In the genomic region with DNA sequence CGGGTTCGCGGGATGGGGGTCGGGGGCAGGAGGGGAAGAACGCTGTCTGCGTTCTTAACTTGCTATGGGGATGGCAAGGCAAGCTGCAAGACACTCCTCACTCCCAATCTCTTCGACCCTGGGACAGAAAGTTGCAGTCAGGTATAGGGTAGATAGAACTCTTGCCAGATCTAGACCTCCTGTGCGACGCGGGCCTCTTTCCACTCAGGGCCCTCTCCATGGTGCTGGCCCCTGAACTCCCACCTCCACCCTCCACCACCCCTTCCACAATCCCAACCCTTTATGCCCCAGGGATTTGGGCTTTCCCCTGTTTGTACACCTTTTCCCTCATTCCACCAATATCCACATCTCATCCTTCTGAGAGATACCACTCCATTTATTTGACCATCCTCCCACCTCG, we compare ENCODE assay signal across 8 cellular contexts. TPM values are rescaled to one million over a fixed set of nuclear protein-coding genes. Genes with fewer than 3 reads are reported as not detected.
A peak's percentile ranks its signal among the peaks of the same experiment; 100 is the strongest.
DNase-seq lines count a peak whose midpoint lies in the region; ATAC-seq, FAIRE-seq and TF ChIP-seq lines count a peak whose summit lies in the region.

No MANE protein-coding gene starts in this region.

- H3K4me3 Mint-ChIP-seq in activated CD4-positive, alpha-beta memory T cell treated with anti-CD3 and anti-CD28 coated beads for 36 hours = peak overlapping the region; percentile 87
- H3K4me3 Mint-ChIP-seq in stimulated activated effector memory CD8-positive, alpha-beta T cell treated with anti-CD3 and anti-CD28 coated beads, Interleukin-12 subunit alpha, Interleukin-12 subunit beta, amount 100 ng/mL, for 72 hours = peak overlapping the region; percentile 100

- H3K9me2 ChIP-seq in hepatocyte (replicated peaks; ENCODE audit: insufficient read depth) = no peaks in the 10 kb centered on the region

- intact Hi-C loops in activated CD4-positive, alpha-beta memory T cell treated with anti-CD3 and anti-CD28 coated beads for 36 hours (cut with micrococcal nuclease) = loop anchor here (1.0 to 10.0 kb wide), 9 partner anchors 13 to 408 kb away; a partner anchor contains a TSS

- peaks cover 12% of the 10 kb centered on the region for H3K36me3 Mint-ChIP-seq in activated CD4-positive, alpha-beta memory T cell treated with anti-CD3 and anti-CD28 coated beads for 36 hours
- H3K36me3 Mint-ChIP-seq in stimulated activated effector memory CD8-positive, alpha-beta T cell treated with anti-CD3 and anti-CD28 coated beads, Interleukin-12 subunit alpha, Interleukin-12 subunit beta, amount 100 ng/mL, for 72 hours = peaks cover 56% of the 10 kb centered on the region

- POLR2A ChIA-PET in activated CD4-positive, alpha-beta memory T cell treated with anti-CD3 and anti-CD28 coated beads for 36 hours (lab: Charles Lee) = no interaction called here

- no peak for DNase-seq in HFF-Myc (ENCODE audit: extremely low read depth, low read depth)
- DNase-seq in activated CD4-positive, alpha-beta memory T cell treated with anti-CD3 and anti-CD28 coated beads for 36 hours = peak; percentile 15
- DNase-seq in hepatocyte (ENCODE audit: low spot score) = no peak
- no peak for DNase-seq in stimulated activated effector memory CD8-positive, alpha-beta T cell treated with anti-CD3 and anti-CD28 coated beads, Interleukin-12 subunit alpha, Interleukin-12 subunit beta, amount 100 ng/mL, for 72 hours (ENCODE audit: low spot score in 2 of 2)
- no peak for DNase-seq in GM10266 (ENCODE audit: extremely low spot score)
- DNase-seq in NOMO-1 (lab: John Stamatoyannopoulos, UW; ENCODE audit: unreplicated experiment in 2 of 2) = no peak
- DNase-seq in HTR-8/SVneo (ENCODE audit: insufficient read length, low spot score) = no peak

- H3K79me2 ChIP-seq in hepatocyte = peaks cover 12% of the 10 kb centered on the region

- peaks cover 33% of the 10 kb centered on the region for H3K4me1 Mint-ChIP-seq in activated CD4-positive, alpha-beta memory T cell treated with anti-CD3 and anti-CD28 coated beads for 36 hours (ENCODE audit: low read depth)
- H3K4me1 Mint-ChIP-seq in stimulated activated effector memory CD8-positive, alpha-beta T cell treated with anti-CD3 and anti-CD28 coated beads, Interleukin-12 subunit alpha, Interleukin-12 subunit beta, amount 100 ng/mL, for 72 hours = peaks cover 41% of the 10 kb centered on the region

- H3K27me3 Mint-ChIP-seq in activated CD4-positive, alpha-beta memory T cell treated with anti-CD3 and anti-CD28 coated beads for 36 hours = no peaks in the 10 kb centered on the region

- peak overlapping the region; percentile 71 for H3K27ac Mint-ChIP-seq in activated CD4-positive, alpha-beta memory T cell treated with anti-CD3 and anti-CD28 coated beads for 36 hours
- peak overlapping the region; percentile 95 for H3K27ac Mint-ChIP-seq in stimulated activated effector memory CD8-positive, alpha-beta T cell treated with anti-CD3 and anti-CD28 coated beads, Interleukin-12 subunit alpha, Interleukin-12 subunit beta, amount 100 ng/mL, for 72 hours

- H3K27ac ChIP-seq in hepatocyte = no peak overlapping the region

- H3K4me2 ChIP-seq in hepatocyte = peak overlapping the region; percentile 81

- FAIRE-seq in HTR-8/SVneo (lab: Jason Lieb, UNC) = no peak

- H3K4me1 ChIP-seq in hepatocyte (ENCODE audit: insufficient read depth) = peaks cover 19% of the 10 kb centered on the region

- no peak overlapping the region for H2AFZ ChIP-seq in hepatocyte

- CTCF ChIA-PET in activated CD4-positive, alpha-beta memory T cell treated with anti-CD3 and anti-CD28 coated beads for 36 hours (lab: Charles Lee) = interaction anchor here (1.2 to 1.4 kb wide), 2 partner anchors 28 to 33 kb away, joined by 3 to 6 read pairs; a partner anchor contains a TSS

- no peaks in the 10 kb centered on the region for H4K20me1 ChIP-seq in hepatocyte (ENCODE audit: insufficient read depth, poor library complexity, severe bottlenecking)

- WGBS in hepatocyte (ENCODE audit: low lambda C conversion rate, missing lambda C conversion rate) = 89% methylated on average over 11 of the region's 11 CpGs

- H3K27me3 ChIP-seq in hepatocyte = no peaks in the 10 kb centered on the region

- no peaks in the 10 kb centered on the region for H3K36me3 ChIP-seq in hepatocyte (replicated peaks; ENCODE audit: insufficient read depth, low read depth)

- TF ChIP-seq CTCF in HFF-Myc (IDR thresholded peaks at IDR 0.05; ENCODE audit: low read depth, low read length, missing control alignments) (no peak), hepatocyte (IDR thresholded peaks at IDR 0.05; ENCODE audit: poor library complexity) (no peak), GM10266 (IDR thresholded peaks at IDR 0.05; ENCODE audit: control insufficient read depth, insufficient read depth, low read depth, missing control alignments) (no peak)

- peak overlapping the region; percentile 73 for H3K4me3 ChIP-seq in HFF-Myc (replicated peaks; ENCODE audit: low read depth, low read length)
- peak overlapping the region; percentile 64 for H3K4me3 ChIP-seq in hepatocyte

- H3K9me3 ChIP-seq in hepatocyte (ENCODE audit: low read depth) = no peaks in the 10 kb centered on the region

- no peak for ATAC-seq in stimulated activated effector memory CD8-positive, alpha-beta T cell treated with anti-CD3 and anti-CD28 coated beads, Interleukin-12 subunit alpha, Interleukin-12 subunit beta, amount 100 ng/mL, for 72 hours
- no peak for ATAC-seq in HG02588 (IDR thresholded peaks at IDR 0.05; ENCODE audit: unreplicated experiment)

- H3K9me3 Mint-ChIP-seq in activated CD4-positive, alpha-beta memory T cell treated with anti-CD3 and anti-CD28 coated beads for 36 hours = no peaks in the 10 kb centered on the region
- no peaks in the 10 kb centered on the region for H3K9me3 Mint-ChIP-seq in stimulated activated effector memory CD8-positive, alpha-beta T cell treated with anti-CD3 and anti-CD28 coated beads, Interleukin-12 subunit alpha, Interleukin-12 subunit beta, amount 100 ng/mL, for 72 hours

RNA-seq across cellular contexts. Expression of a gene that starts 0.8 kb away (rescaled TPM):
- total RNA-seq in activated CD4-positive, alpha-beta memory T cell treated with anti-CD3 and anti-CD28 coated beads for 36 hours = 10 to 100 TPM; 62.0 to 62.2 TPM
- total RNA-seq in hepatocyte = 21.9 and 35.4 TPM in 2 replicates
- polyA plus RNA-seq in hepatocyte = 12.4 and 12.5 TPM in 2 replicates

RNA-seq across cellular contexts. Expression of a gene that starts 3.2 kb away (rescaled TPM):
- total RNA-seq in activated CD4-positive, alpha-beta memory T cell treated with anti-CD3 and anti-CD28 coated beads for 36 hours = 10 to 100 TPM; 28.2 to 31.2 TPM
- total RNA-seq in hepatocyte = 47.6 and 66.4 TPM in 2 replicates
- 12.2 and 22.5 TPM in 2 replicates for polyA plus RNA-seq in hepatocyte

RNA-seq across cellular contexts. Expression of a gene that starts 4.9 kb away (rescaled TPM):
- 1 to 10 TPM in 1 of 2 experiments, under 1 TPM in 1; 0.59 to 1.7 TPM for total RNA-seq in activated CD4-positive, alpha-beta memory T cell treated with anti-CD3 and anti-CD28 coated beads for 36 hours
- 179 and 187 TPM in 2 replicates for total RNA-seq in hepatocyte
- 155 and 167 TPM in 2 replicates for polyA plus RNA-seq in hepatocyte

RNA-seq across cellular contexts. Expression of a gene that starts 33.2 kb away (rescaled TPM):
- total RNA-seq in activated CD4-positive, alpha-beta memory T cell treated with anti-CD3 and anti-CD28 coated beads for 36 hours = 10 to 100 TPM; 34.1 to 37.0 TPM
- 21.9 and 23.3 TPM in 2 replicates for total RNA-seq in hepatocyte
- 37.2 and 46.8 TPM in 2 replicates for polyA plus RNA-seq in hepatocyte

RNA-seq across cellular contexts. Expression of a gene that starts 35.7 kb away (rescaled TPM):
- 100 to 1,000 TPM in 1 of 2 experiments, 10 to 100 TPM in 1; 96.4 to 103 TPM for total RNA-seq in activated CD4-positive, alpha-beta memory T cell treated with anti-CD3 and anti-CD28 coated beads for 36 hours
- total RNA-seq in hepatocyte = 34.8 and 37.4 TPM in 2 replicates
- polyA plus RNA-seq in hepatocyte = 68.6 and 72.4 TPM in 2 replicates

Comparison
In these comparisons a context has a peak if more than half of its experiments do, and no peak if none do; other contexts are left out.
1. RNA of a gene that starts 4.9 kb away (total RNA-seq): 179 to 187 TPM in hepatocyte; 0.59 to 1.7 TPM in activated CD4-positive, alpha-beta memory T cell treated with anti-CD3 and anti-CD28 coated beads for 36 hours; every median in the first group is over 10 times any median in the second.